In genomic region chr5:112978836-112979235, GRCh38 we compare ENCODE assay signal across 11 cellular contexts. TPM values are rescaled to one million over a fixed set of nuclear protein-coding genes. Genes with fewer than 3 reads are reported as not detected.
DNase-seq lines count a peak whose midpoint lies in the region; ATAC-seq and TF ChIP-seq lines count a peak whose summit lies in the region.
"Had no signal": no experiment of that assay in that cellular context is flagged by ENCODE, and none has a peak within 500 bp of the region (broad histone marks: within the 10 kb centered on the region; RNA-seq: fewer than 3 reads in every experiment).

No MANE protein-coding gene starts in this region.

- H3K27me3 ChIP-seq in right cardiac atrium (ENCODE audit: control insufficient read depth, insufficient read depth), result no peaks in the 10 kb centered on the region
- H3K27me3 ChIP-seq: left lung had no signal

- H3K4me1 ChIP-seq in right cardiac atrium (ENCODE audit: control insufficient read depth, insufficient read depth, low read length), result peaks cover 3% of the 10 kb centered on the region

- H3K4me3 ChIP-seq in epithelial cell of esophagus (ENCODE audit: low read length), result peak overlapping the region; percentile 89
- H3K4me3 ChIP-seq in right cardiac atrium (ENCODE audit: low read length), result no peak overlapping the region

- ATAC-seq in activated T-cell treated with anti-CD3 and anti-CD28 coated beads, Interleukin-2, amount 50 U/mL, for 72 hours (replicated peaks in 1 of 2), result no peak
- no peak for ATAC-seq in stimulated activated memory B cell treated with anti-CD40 and anti-IgM and Interleukin-4, amounts not matched to agents 10 μg/mL and 1 μg/mL and 100 μg/mL, for 72 hours
- ATAC-seq in right cardiac atrium, result no peak
- ATAC-seq: left lung had no signal

- no peaks in the 10 kb centered on the region for H3K9me3 ChIP-seq in right cardiac atrium (ENCODE audit: control insufficient read depth, low read length)
- H3K9me3 ChIP-seq: left lung had no signal

- no peak for TF ChIP-seq CTCF in epithelial cell of esophagus (IDR thresholded peaks at IDR 0.05; ENCODE audit: insufficient read depth, low read depth, low read length, missing control alignments)

- no peak overlapping the region for H3K27ac ChIP-seq in right cardiac atrium (ENCODE audit: low read length)
- H3K27ac ChIP-seq: left lung had no signal

- WGBS in right cardiac atrium, result 27% methylated on average over 2 of the region's 2 CpGs

- peak overlapping the region; percentile 97 to 99 for H3K4me3 Mint-ChIP-seq in activated T-cell treated with anti-CD3 and anti-CD28 coated beads, Interleukin-2, amount 50 U/mL, for 72 hours
- H3K4me3 Mint-ChIP-seq in stimulated activated memory B cell treated with anti-CD40 and anti-IgM and Interleukin-4, amounts not matched to agents 10 μg/mL and 1 μg/mL and 100 μg/mL, for 72 hours, result peak overlapping the region; percentile 19

- peak overlapping the region; percentile 89 for H3K27ac Mint-ChIP-seq in activated T-cell treated with anti-CD3 and anti-CD28 coated beads, Interleukin-2, amount 50 U/mL, for 72 hours
- H3K27ac Mint-ChIP-seq in stimulated activated memory B cell treated with anti-CD40 and anti-IgM and Interleukin-4, amounts not matched to agents 10 μg/mL and 1 μg/mL and 100 μg/mL, for 72 hours, result no peak overlapping the region

- H3K4me1 Mint-ChIP-seq in activated T-cell treated with anti-CD3 and anti-CD28 coated beads, Interleukin-2, amount 50 U/mL, for 72 hours (ENCODE audit: low read depth), result peaks cover 67% of the 10 kb centered on the region
- H3K4me1 Mint-ChIP-seq in stimulated activated memory B cell treated with anti-CD40 and anti-IgM and Interleukin-4, amounts not matched to agents 10 μg/mL and 1 μg/mL and 100 μg/mL, for 72 hours, result peaks cover 58% of the 10 kb centered on the region

- DNase-seq in activated T-cell treated with anti-CD3 and anti-CD28 coated beads, Interleukin-2, amount 50 U/mL, for 72 hours, result no peak
- DNase-seq in activated T-cell treated with anti-CD3 and anti-CD28 coated beads, Interleukin-2, amount 50 U/mL, for 1 hour, result no peak
- peak; percentile 65 for DNase-seq in OCI-M1 (lab: John Stamatoyannopoulos, UW)
- no peak for DNase-seq in epithelial cell of esophagus (ENCODE audit: low read depth)
- DNase-seq in NCI-H2029 treated with DMSO at 0.1 percent for 48 hours (lab: John Stamatoyannopoulos, UW), result no peak
- DNase-seq in COLO829 (ENCODE audit: low spot score), result no peak
- DNase-seq in right cardiac atrium, result no peak
- DNase-seq: caudate nucleus, left lung, T-helper 9 cell had no signal

- no peaks in the 10 kb centered on the region for H3K27me3 Mint-ChIP-seq in activated T-cell treated with anti-CD3 and anti-CD28 coated beads, Interleukin-2, amount 50 U/mL, for 72 hours (ENCODE audit: low read depth)
- no peaks in the 10 kb centered on the region for H3K27me3 Mint-ChIP-seq in stimulated activated memory B cell treated with anti-CD40 and anti-IgM and Interleukin-4, amounts not matched to agents 10 μg/mL and 1 μg/mL and 100 μg/mL, for 72 hours

- H3K9me3 Mint-ChIP-seq in activated T-cell treated with anti-CD3 and anti-CD28 coated beads, Interleukin-2, amount 50 U/mL, for 72 hours, result peaks cover 0 to 2% of the 10 kb centered on the region in 2 donors
- no peaks in the 10 kb centered on the region for H3K9me3 Mint-ChIP-seq in stimulated activated memory B cell treated with anti-CD40 and anti-IgM and Interleukin-4, amounts not matched to agents 10 μg/mL and 1 μg/mL and 100 μg/mL, for 72 hours

- intact Hi-C loops in right cardiac atrium (cut with DNase I), result no loop called here

- peaks cover 10 to 26% of the 10 kb centered on the region in 2 donors for H3K36me3 Mint-ChIP-seq in activated T-cell treated with anti-CD3 and anti-CD28 coated beads, Interleukin-2, amount 50 U/mL, for 72 hours (ENCODE audit: insufficient read depth in 2 of 2)
- peaks cover 26% of the 10 kb centered on the region for H3K36me3 Mint-ChIP-seq in stimulated activated memory B cell treated with anti-CD40 and anti-IgM and Interleukin-4, amounts not matched to agents 10 μg/mL and 1 μg/mL and 100 μg/mL, for 72 hours

RNA-seq across cellular contexts. Expression of gene DCP2, which starts 2.2 kb away (rescaled TPM):
- total RNA-seq in activated T-cell treated with anti-CD3 and anti-CD28 coated beads, Interleukin-2, amount 50 U/mL, for 72 hours, result 100 to 1,000 TPM; 113 to 138 TPM
- total RNA-seq in right cardiac atrium, result 10 to 100 TPM; 23.2 to 26.7 (median 25.9) TPM
- polyA plus RNA-seq in right cardiac atrium, result 3.6 TPM

RNA-seq across cellular contexts. Expression of gene REEP5, which starts 56.8 kb away (rescaled TPM):
- total RNA-seq in activated T-cell treated with anti-CD3 and anti-CD28 coated beads, Interleukin-2, amount 50 U/mL, for 72 hours, result 10 to 100 TPM; 51.0 to 63.8 TPM
- 100 to 1,000 TPM; 103 to 119 (median 112) TPM for total RNA-seq in right cardiac atrium
- 91.8 TPM for polyA plus RNA-seq in right cardiac atrium

Comparison
In these comparisons a context has a peak if more than half of its experiments do, and no peak if none do; other contexts are left out.
1. RNA of gene DCP2, which starts 2.2 kb away (total RNA-seq): 113 to 138 TPM in activated T-cell treated with anti-CD3 and anti-CD28 coated beads, Interleukin-2, amount 50 U/mL, for 72 hours; 23.2 to 26.7 TPM in right cardiac atrium; every median in the first group is over 4 times any median in the second.